1 cellular context compared by ENCODE assay signal in the genomic region with DNA sequence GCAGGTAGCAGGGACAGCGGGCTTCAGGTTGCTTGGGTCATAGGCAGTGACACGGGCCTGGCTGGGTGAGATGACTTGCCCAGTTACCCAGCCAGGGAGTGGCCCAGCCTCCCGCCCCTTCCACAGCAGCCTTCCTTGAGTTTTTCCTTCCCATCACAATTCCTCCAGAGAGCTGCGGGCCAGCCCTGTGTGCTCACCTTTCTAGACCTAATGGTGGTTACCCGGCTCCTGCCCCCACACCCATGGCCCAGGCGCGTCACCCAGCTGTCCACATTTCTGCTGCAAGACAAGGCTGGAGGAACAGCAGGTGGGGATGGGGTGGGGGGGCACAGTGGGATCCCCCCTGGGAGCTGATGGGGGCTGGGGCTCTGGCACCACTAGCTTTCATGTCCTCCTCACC.
TF ChIP-seq lines count a peak whose summit lies in the region.

No MANE protein-coding gene starts in this region.

TF ChIP-seq in HepG2, 621 proteins besides CTCF, POLR2A, EP300 and RAD21 (continued from another document):
- TF ChIP-seq, protein P1, sequence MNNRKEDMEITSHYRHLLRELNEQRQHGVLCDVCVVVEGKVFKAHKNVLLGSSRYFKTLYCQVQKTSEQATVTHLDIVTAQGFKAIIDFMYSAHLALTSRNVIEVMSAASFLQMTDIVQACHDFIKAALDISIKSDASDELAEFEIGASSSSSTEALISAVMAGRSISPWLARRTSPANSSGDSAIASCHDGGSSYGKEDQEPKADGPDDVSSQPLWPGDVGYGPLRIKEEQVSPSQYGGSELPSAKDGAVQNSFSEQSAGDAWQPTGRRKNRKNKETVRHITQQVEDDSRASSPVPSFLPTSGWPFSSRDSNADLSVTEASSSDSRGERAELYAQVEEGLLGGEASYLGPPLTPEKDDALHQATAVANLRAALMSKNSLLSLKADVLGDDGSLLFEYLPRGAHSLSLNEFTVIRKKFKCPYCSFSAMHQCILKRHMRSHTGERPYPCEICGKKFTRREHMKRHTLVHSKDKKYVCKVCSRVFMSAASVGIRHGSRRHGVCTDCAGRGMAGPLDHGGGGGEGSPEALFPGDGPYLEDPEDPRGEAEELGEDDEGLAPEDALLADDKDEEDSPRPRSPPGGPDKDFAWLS (CRISPR knock-in tag; IDR thresholded peaks at IDR 0.05; ENCODE audit: borderline replicate concordance) = no peak
- TF ChIP-seq MEIS2 (CRISPR knock-in tag; IDR thresholded peaks at IDR 0.05) (no peak), SMARCE1 (IDR thresholded peaks at IDR 0.05; ENCODE audit: borderline replicate concordance) (no peak), ZNF563 (CRISPR knock-in tag; IDR thresholded peaks at IDR 0.05) (no peak), MIER3 (CRISPR knock-in tag; IDR thresholded peaks at IDR 0.05; ENCODE audit: borderline replicate concordance) (no peak), PREB (CRISPR knock-in tag; IDR thresholded peaks at IDR 0.05) (no peak), TRIM24 (CRISPR knock-in tag; IDR thresholded peaks at IDR 0.05) (no peak)
TF ChIP-seq in HepG2: peak in this region for 0.
